Comparison of ENCODE assay signal across 26 cellular contexts in genomic region chr20:52259295-52259694, GRCh38.
"Had no signal": no experiment of that assay in that cellular context is flagged by ENCODE, and none has a peak within 500 bp of the region (broad histone marks: within the 10 kb centered on the region; RNA-seq: fewer than 3 reads in every experiment).

No MANE protein-coding gene starts in this region.

- H2AFZ ChIP-seq: hepatocyte, parathyroid adenoma had no signal

- H3K79me2 ChIP-seq: hepatocyte, parathyroid adenoma had no signal

- DNase-seq: islet precursor cell; left ventricle myocardium inferior; midbrain; mucosa of descending colon; naive thymus-derived CD4-positive, alpha-beta T cell; occipital lobe; psoas muscle; stimulated activated CD4-positive, alpha-beta T cell treated with anti-CD3 and anti-CD28 coated beads, Interleukin-12 subunit alpha, Interleukin-12 subunit beta, amount 100 ng/mL, for 4 hours; stimulated activated CD4-positive, alpha-beta T cell treated with anti-CD3 and anti-CD28 coated beads, Interleukin-15, amount 100 ng/mL, for 24 hours; stimulated activated CD4-positive, alpha-beta T cell treated with anti-CD3 and anti-CD28 coated beads, Interleukin-2, amount 100 ng/mL, for 24 hours; stimulated activated CD4-positive, alpha-beta T cell treated with anti-CD3 and anti-CD28 coated beads, Interleukin-4, amount 100 ng/mL, for 1 hour; stimulated activated naive B cell treated with anti-CD40 and anti-IgM and Interleukin-4, amounts not matched to agents 10 μg/mL and 1 μg/mL and 100 μg/mL, for 72 hours; stimulated activated naive CD8-positive, alpha-beta T cell treated with anti-CD3 and anti-CD28 coated beads, Interleukin-15, Interleukin-2, amounts not matched to agents 100 U/mL and 50 U/mL, for 24 hours; stomach; testis; thyroid gland; transverse colon; upper lobe of left lung had no signal

- H3K27me3 ChIP-seq: hepatocyte, neutrophil, testis, thyroid gland, transverse colon, upper lobe of left lung, vagina had no signal

- H3K9me3 ChIP-seq: left ventricle myocardium inferior, mucosa of descending colon, neutrophil, psoas muscle, testis, thyroid gland, transverse colon, upper lobe of left lung, vagina had no signal

- H3K4me3 ChIP-seq: hepatocyte, left ventricle myocardium inferior, lung, mucosa of descending colon, psoas muscle, skin epidermis, stomach, testis, thyroid gland, transverse colon, upper lobe of left lung, vagina had no signal

- H3K27ac ChIP-seq: hepatocyte, left ventricle myocardium inferior, neutrophil, parathyroid adenoma, psoas muscle, skin epidermis, stomach, testis, thyroid gland, transverse colon, upper lobe of left lung, vagina had no signal

- H3K4me2 ChIP-seq: hepatocyte had no signal

- H3K4me1 ChIP-seq: left ventricle myocardium inferior, parathyroid adenoma, psoas muscle, stomach, testis, thyroid gland, transverse colon, upper lobe of left lung, vagina had no signal

- H3K9ac ChIP-seq: parathyroid adenoma had no signal

- ATAC-seq: mucosa of descending colon; naive thymus-derived CD4-positive, alpha-beta T cell; natural killer cell treated with Interleukin-12 subunit alpha and Interleukin-12 subunit beta and Interleukin-15 and Interleukin-18, amount 100 ng/mL, for 72 hours; psoas muscle; sciatic nerve; stimulated activated naive B cell treated with anti-CD40 and anti-IgM and Interleukin-4, amounts not matched to agents 10 μg/mL and 1 μg/mL and 100 μg/mL, for 72 hours; stimulated activated naive CD8-positive, alpha-beta T cell treated with anti-CD3 and anti-CD28 coated beads, Interleukin-15, Interleukin-2, amounts not matched to agents 100 U/mL and 50 U/mL, for 24 hours had no signal

- H3K36me3 ChIP-seq: left ventricle myocardium inferior, neutrophil, stomach, thyroid gland, transverse colon, upper lobe of left lung, vagina had no signal
